In genomic region chr4:183157215-183157614, GRCh38 we compare ENCODE assay signal across 25 cellular contexts. TPM values are rescaled to one million over a fixed set of nuclear protein-coding genes. Genes with fewer than 3 reads are reported as not detected.
DNase-seq lines count a peak whose midpoint lies in the region; ATAC-seq, FAIRE-seq and TF ChIP-seq lines count a peak whose summit lies in the region.
"Had no signal": no experiment of that assay in that cellular context is flagged by ENCODE, and none has a peak within 500 bp of the region (broad histone marks: within the 10 kb centered on the region; RNA-seq: fewer than 3 reads in every experiment).

No MANE protein-coding gene starts in this region.

- no peak overlapping the region for H3K9ac ChIP-seq in HepG2 (ENCODE audit: insufficient read depth, low read depth, low read length)
- H3K9ac ChIP-seq: KMS-11, neural progenitor cell had no signal

- H3K4me1 Mint-ChIP-seq in HFFc6 (ENCODE audit: low read depth): peaks cover 46% of the 10 kb centered on the region
- H3K4me1 Mint-ChIP-seq in activated T-cell treated with anti-CD3 and anti-CD28 coated beads, Interleukin-2, amount 50 U/mL, for 24 hours (ENCODE audit: low read depth): peaks cover 5% of the 10 kb centered on the region
- H3K4me1 Mint-ChIP-seq: activated B cell treated with CpG ODN at 0.5 μM for 24 hours; stimulated activated effector memory CD8-positive, alpha-beta T cell treated with anti-CD3 and anti-CD28 coated beads, Interleukin-12 subunit alpha, Interleukin-12 subunit beta, amount 100 ng/mL, for 72 hours had no signal

- TF ChIP-seq EP300 in HepG2 (IDR thresholded peaks at IDR 0.05; ENCODE audit: low read depth in 2 of 2, low read length in 2 of 2): no peak
- no peak for TF ChIP-seq EP300 in HepG2 (CRISPR knock-in tag; IDR thresholded peaks at IDR 0.05; ENCODE audit: borderline replicate concordance)

- peaks cover 66% of the 10 kb centered on the region for H3K4me1 ChIP-seq in HepG2 (ENCODE audit: insufficient read depth, low read length)
- H3K4me1 ChIP-seq: breast epithelium, uterus had no signal

- 90% methylated on average over 7 of the region's 7 CpGs for WGBS in HepG2 (ENCODE audit: low lambda C conversion rate)

- H3K4me3 ChIP-seq in AG04450 (ENCODE audit: low read depth, low read length) (no peak overlapping the region), astrocyte of the spinal cord (ENCODE audit: low read depth, low read length) (no peak overlapping the region), HepG2 (replicated peaks in 1 of 3; ENCODE audit: insufficient read depth in 1 of 3, low read depth in 2 of 3, low read length in 3 of 3) (no peak overlapping the region)
- H3K4me3 ChIP-seq: breast epithelium, lower lobe of right lung, neural progenitor cell, SJCRH30, uterus had no signal

- H3K27ac ChIP-seq in AG04450 (ENCODE audit: low read depth, low read length) (no peak overlapping the region), HepG2 (ENCODE audit: extremely low read length, insufficient read depth, low read length) (no peak overlapping the region)
- H3K27ac ChIP-seq: breast epithelium, KMS-11, lower lobe of right lung, neural progenitor cell, SJCRH30, uterus had no signal

- no peak overlapping the region for H2AFZ ChIP-seq in HepG2 (ENCODE audit: low read length)
- H2AFZ ChIP-seq: neural progenitor cell had no signal

- no peak for FAIRE-seq in HepG2 (lab: Jason Lieb, UNC)

- H4K20me1 ChIP-seq in HepG2 (ENCODE audit: insufficient read depth, low read length): peaks cover 49% of the 10 kb centered on the region

- H3K9me3 ChIP-seq in AG04450 (ENCODE audit: control insufficient read depth, insufficient read depth, low read length) (no peaks in the 10 kb centered on the region), HepG2 (ENCODE audit: low read length) (no peaks in the 10 kb centered on the region)
- H3K9me3 ChIP-seq: breast epithelium, lower lobe of right lung, SJCRH30, uterus had no signal

- CTCF ChIA-PET in AG04450 (lab: Charles Lee): no interaction called here
- CTCF ChIA-PET in HepG2 (lab: Yijun Ruan, JAX; ENCODE audit: low intra/inter-chr PET ratio, low total read pairs): no interaction called here

- no peak for TF ChIP-seq POLR2A in HepG2 (IDR thresholded peaks at IDR 0.05; ENCODE audit: insufficient read depth in 1 of 2, low read depth in 2 of 2, low read length in 2 of 2)

- DNase-seq in AG04450 (ENCODE audit: low read depth, low spot score) (no peak), HFFc6 (no peak), astrocyte of the spinal cord (ENCODE audit: low read depth, low spot score) (no peak), HepG2 (ENCODE audit: low spot score) (no peak), inferior parietal cortex (ENCODE audit: extremely low spot score) (no peak), SKM-1 (lab: John Stamatoyannopoulos, UW; ENCODE audit: unreplicated experiment) (no peak)
- DNase-seq in activated T-cell treated with anti-CD3 and anti-CD28 coated beads, Interleukin-2, amount 50 U/mL, for 24 hours: no peak
- DNase-seq: activated B cell treated with CpG ODN at 0.5 μM for 24 hours; activated CD4-positive, alpha-beta memory T cell treated with anti-CD3 and anti-CD28 coated beads for 36 hours; CD8-positive, alpha-beta T cell; DMS53; lower lobe of right lung; NCI-H1048; NCI-H1930; NCI-H2227 treated with DMSO at 0.1 percent for 48 hours; SJCRH30; stimulated activated CD4-positive, alpha-beta T cell treated with anti-CD3 and anti-CD28 coated beads, Interleukin-1b, Interleukin-23, amount 100 ng/mL, for 48 hours; uterus had no signal

- no peak for TF ChIP-seq RAD21 in HepG2 (CRISPR knock-in tag; IDR thresholded peaks at IDR 0.05)

- intact Hi-C loops in HepG2 (cut with micrococcal nuclease; ENCODE audit: unreplicated experiment): loop anchor here (1.0 kb wide), 1 partner anchor 84 kb away; no protein-coding TSS in a partner anchor

- no peak overlapping the region for H3K4me3 Mint-ChIP-seq in HFFc6
- H3K4me3 Mint-ChIP-seq in activated T-cell treated with anti-CD3 and anti-CD28 coated beads, Interleukin-2, amount 50 U/mL, for 24 hours: no peak overlapping the region
- H3K4me3 Mint-ChIP-seq: activated B cell treated with CpG ODN at 0.5 μM for 24 hours; activated CD4-positive, alpha-beta memory T cell treated with anti-CD3 and anti-CD28 coated beads for 36 hours; CD8-positive, alpha-beta T cell; dendritic cell treated with granulocyte-macrophage colony-stimulating factor and Interleukin-4, amounts not matched to agents 40 ng/mL and 50 ng/mL, for 4 days; neural progenitor cell; stimulated activated effector memory CD8-positive, alpha-beta T cell treated with anti-CD3 and anti-CD28 coated beads, Interleukin-12 subunit alpha, Interleukin-12 subunit beta, amount 100 ng/mL, for 72 hours had no signal

- H3K9me3 Mint-ChIP-seq in HFFc6: no peaks in the 10 kb centered on the region
- no peaks in the 10 kb centered on the region for H3K9me3 Mint-ChIP-seq in activated T-cell treated with anti-CD3 and anti-CD28 coated beads, Interleukin-2, amount 50 U/mL, for 24 hours
- H3K9me3 Mint-ChIP-seq: activated B cell treated with CpG ODN at 0.5 μM for 24 hours; activated CD4-positive, alpha-beta memory T cell treated with anti-CD3 and anti-CD28 coated beads for 36 hours; CD8-positive, alpha-beta T cell; dendritic cell treated with granulocyte-macrophage colony-stimulating factor and Interleukin-4, amounts not matched to agents 40 ng/mL and 50 ng/mL, for 4 days; neural progenitor cell; stimulated activated effector memory CD8-positive, alpha-beta T cell treated with anti-CD3 and anti-CD28 coated beads, Interleukin-12 subunit alpha, Interleukin-12 subunit beta, amount 100 ng/mL, for 72 hours had no signal

- POLR2A ChIA-PET in AG04450 (lab: Yijun Ruan, JAX) (no interaction called here), HepG2 (lab: Yijun Ruan, JAX) (no interaction called here)

- no peak overlapping the region for H3K4me2 ChIP-seq in HepG2 (ENCODE audit: low read depth, low read length)
- H3K4me2 ChIP-seq: KMS-11, neural progenitor cell had no signal

- no peak for ATAC-seq in HepG2
- ATAC-seq in GM18498 (IDR thresholded peaks at IDR 0.05; ENCODE audit: unreplicated experiment): no peak
- ATAC-seq: CD8-positive, alpha-beta T cell; lower lobe of right lung; stimulated activated effector memory CD8-positive, alpha-beta T cell treated with anti-CD3 and anti-CD28 coated beads, Interleukin-12 subunit alpha, Interleukin-12 subunit beta, amount 100 ng/mL, for 72 hours had no signal

- peaks cover 94% of the 10 kb centered on the region for H3K79me2 ChIP-seq in HepG2 (ENCODE audit: insufficient read depth, low read length)

- peaks cover 22% of the 10 kb centered on the region for H3K36me3 Mint-ChIP-seq in HFFc6 (ENCODE audit: low read depth)
- H3K36me3 Mint-ChIP-seq in activated T-cell treated with anti-CD3 and anti-CD28 coated beads, Interleukin-2, amount 50 U/mL, for 24 hours (ENCODE audit: low read depth): no peaks in the 10 kb centered on the region
- H3K36me3 Mint-ChIP-seq: activated CD4-positive, alpha-beta memory T cell treated with anti-CD3 and anti-CD28 coated beads for 36 hours; CD8-positive, alpha-beta T cell; neural progenitor cell; stimulated activated effector memory CD8-positive, alpha-beta T cell treated with anti-CD3 and anti-CD28 coated beads, Interleukin-12 subunit alpha, Interleukin-12 subunit beta, amount 100 ng/mL, for 72 hours had no signal

- in situ Hi-C loops in astrocyte of the spinal cord (cut with HindIII; ENCODE audit: low sequenced_read_pairs): no loop called here
- in situ Hi-C loops in HepG2 (cut with HindIII; ENCODE audit: extremely low pct_ligation_motif_present, low pct_unique_long_range_greater_than_20kb): no loop called here

- no peaks in the 10 kb centered on the region; a peak in 1 of 5 replicates for H3K36me3 ChIP-seq in HepG2 (replicated peaks in 1 of 2; ENCODE audit: control insufficient read depth in 1 of 2, insufficient read depth in 2 of 2, low read length in 2 of 2)
- H3K36me3 ChIP-seq: breast epithelium, lower lobe of right lung, neural progenitor cell, SJCRH30, uterus had no signal

- no TSS peak for BruUV-seq in HepG2 (replicated peaks; lab: Mats Ljungman, UMichigan)

- H3K27ac Mint-ChIP-seq in HFFc6: no peak overlapping the region
- H3K27ac Mint-ChIP-seq in activated T-cell treated with anti-CD3 and anti-CD28 coated beads, Interleukin-2, amount 50 U/mL, for 24 hours: no peak overlapping the region
- H3K27ac Mint-ChIP-seq: activated B cell treated with CpG ODN at 0.5 μM for 24 hours; activated CD4-positive, alpha-beta memory T cell treated with anti-CD3 and anti-CD28 coated beads for 36 hours; CD8-positive, alpha-beta T cell; neural progenitor cell; stimulated activated effector memory CD8-positive, alpha-beta T cell treated with anti-CD3 and anti-CD28 coated beads, Interleukin-12 subunit alpha, Interleukin-12 subunit beta, amount 100 ng/mL, for 72 hours had no signal

- H3K27me3 ChIP-seq in AG04450 (ENCODE audit: control insufficient read depth, insufficient read depth, low read length) (no peaks in the 10 kb centered on the region), HepG2 (ENCODE audit: control insufficient read depth in 1 of 2, insufficient read depth in 2 of 2, low read length in 2 of 2) (no peaks in the 10 kb centered on the region)
- H3K27me3 ChIP-seq: breast epithelium, neural progenitor cell, SJCRH30, uterus had no signal

- peaks cover 4% of the 10 kb centered on the region for H3K27me3 Mint-ChIP-seq in HFFc6 (ENCODE audit: insufficient read depth)
- no peaks in the 10 kb centered on the region for H3K27me3 Mint-ChIP-seq in activated T-cell treated with anti-CD3 and anti-CD28 coated beads, Interleukin-2, amount 50 U/mL, for 24 hours
- H3K27me3 Mint-ChIP-seq: activated CD4-positive, alpha-beta memory T cell treated with anti-CD3 and anti-CD28 coated beads for 36 hours; dendritic cell treated with granulocyte-macrophage colony-stimulating factor and Interleukin-4, amounts not matched to agents 40 ng/mL and 50 ng/mL, for 4 days had no signal

- TF ChIP-seq CTCF in AG04450 (IDR thresholded peaks at IDR 0.05; ENCODE audit: low read depth, low read length) (peak; percentile 17; the same call in 1 of the 2 replicates), HFFc6 (IDR thresholded peaks at IDR 0.05) (peak; percentile 30; the same call in 1 of the 2 replicates), astrocyte of the spinal cord (IDR thresholded peaks at IDR 0.05; ENCODE audit: low read depth, low read length) (peak; percentile 10), HepG2 (CRISPR knock-in tag; IDR thresholded peaks at IDR 0.05) (no peak)

RNA-seq across cellular contexts. Expression of gene WWC2, which starts 58.2 kb away (rescaled TPM):
- polyA plus RNA-seq in AG04450 (2011; rRNA removed) (36.3 and 43.6 TPM in 2 replicates), HepG2 (2011; rRNA removed) (39.9 and 50.1 TPM in 2 replicates)
- 34.2 and 44.7 TPM in 2 replicates for polyA minus RNA-seq in AG04450 (2011; rRNA and poly(A)+ RNA removed)
- total RNA-seq in HFFc6 (2021; fragmentation: NEBNext Ultra II Directional; extraction: Animal tissue kit (Norgen Biotek cat#: 25700)): 100 to 1,000 TPM in 2 of 6 experiments, 10 to 100 TPM in 4; 86.3 to 114 (median 95.2) TPM
- 40.0 and 44.6 TPM in 2 replicates for total RNA-seq in HepG2 (2016; rRNA removed; fragmentation: Illumina TruSeq; extraction: Trizol)
- 9.4 and 9.9 TPM in 2 replicates for total RNA-seq in HepG2 (2016; cell fraction: cytosol; rRNA removed; fragmentation: Illumina TruSeq; extraction: Trizol; ENCODE audit: low read depth)
- total RNA-seq in HepG2 (2016; cell fraction: insoluble cytoplasmic fraction; rRNA removed; fragmentation: Illumina TruSeq; extraction: Trizol): 39.3 and 44.7 TPM in 2 replicates
- 20.4 and 25.6 TPM in 2 replicates for total RNA-seq in HepG2 (2016; cell fraction: membrane; rRNA removed; fragmentation: Illumina TruSeq; extraction: Trizol)
- 53.6 and 60.5 TPM in 2 replicates for total RNA-seq in HepG2 (2016; cell fraction: nucleus; rRNA removed; fragmentation: Illumina TruSeq; extraction: Trizol)
- polyA plus RNA-seq in HepG2 (2011; cell fraction: cytosol; rRNA removed): 28.1 and 30.9 TPM in 2 replicates
- polyA plus RNA-seq in HepG2 (2011; cell fraction: nucleus; rRNA removed): 89.9 and 101 TPM in 2 replicates
- 43.9 and 54.9 TPM in 2 replicates for polyA plus RNA-seq in HepG2 (2012)
- polyA plus RNA-seq in HepG2 (2016; cell fraction: cytosol; fragmentation: Illumina TruSeq; extraction: Trizol; ENCODE audit: low read depth): 0.82 and 1.0 TPM in 2 replicates
- polyA plus RNA-seq in HepG2 (2016; cell fraction: insoluble cytoplasmic fraction; fragmentation: Illumina TruSeq; extraction: Trizol; ENCODE audit: low read depth): 26.2 and 27.1 TPM in 2 replicates
- polyA plus RNA-seq in HepG2 (2016; cell fraction: membrane; fragmentation: Illumina TruSeq; extraction: Trizol; ENCODE audit: low read depth): 5.2 and 6.2 TPM in 2 replicates
- 41.4 and 50.5 TPM in 2 replicates for polyA plus RNA-seq in HepG2 (2016; cell fraction: nucleus; fragmentation: Illumina TruSeq; extraction: Trizol; ENCODE audit: insufficient read depth, low read depth)
- polyA minus RNA-seq in HepG2 (2011; rRNA and poly(A)+ RNA removed; ENCODE audit: low replicate concordance): 11.7 and 43.0 TPM in 2 replicates
- 33.9 and 36.8 TPM in 2 replicates for polyA minus RNA-seq in HepG2 (2011; cell fraction: cytosol; rRNA and poly(A)+ RNA removed)
- polyA minus RNA-seq in HepG2 (2011; cell fraction: nucleus; rRNA and poly(A)+ RNA removed): 200 and 232 TPM in 2 replicates
- total RNA-seq: OCI-LY7 had no signal
